In the genomic region with DNA sequence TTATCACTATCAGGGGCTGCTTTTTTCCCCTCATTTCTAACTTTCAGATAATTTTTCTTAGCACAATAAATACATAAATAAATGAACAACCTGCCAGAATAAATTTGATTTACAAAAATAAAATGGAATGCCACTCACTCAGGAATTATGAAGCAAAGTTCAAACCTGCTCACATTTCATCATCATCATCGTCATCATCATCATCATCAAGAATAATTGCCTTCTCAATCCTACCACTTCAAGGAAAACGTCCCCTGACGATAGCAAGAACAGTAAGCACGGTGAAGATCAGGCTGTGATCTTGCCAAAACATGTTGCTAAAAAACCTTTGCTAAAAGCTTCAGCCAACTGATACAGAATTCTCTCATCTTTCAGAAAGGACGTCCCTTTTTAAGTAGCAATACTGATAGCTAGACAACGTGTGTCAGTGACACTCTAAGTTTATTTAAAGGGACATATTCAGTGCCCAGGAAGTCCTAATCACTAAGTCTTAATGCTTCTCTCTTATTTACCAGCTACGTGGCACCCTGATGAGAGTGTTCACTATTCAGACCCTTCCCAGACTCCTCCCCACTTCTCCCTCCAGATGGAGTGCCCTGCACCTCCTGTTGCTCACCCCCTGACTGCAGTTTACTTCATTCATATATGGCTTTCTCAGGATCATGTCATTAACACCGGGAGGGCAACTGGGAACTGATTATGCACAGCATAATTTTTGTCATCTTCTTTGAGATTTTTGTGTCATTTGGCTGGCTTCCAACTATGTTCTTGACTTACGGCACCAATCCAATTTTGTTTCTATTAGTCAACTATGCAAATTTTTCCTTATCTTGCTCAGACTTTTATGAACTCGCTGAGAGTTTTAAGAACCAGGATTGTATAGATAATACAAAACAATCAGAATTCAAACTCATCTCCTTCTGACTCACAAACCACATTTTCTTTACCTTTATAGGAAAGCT, we compare ENCODE assay signal across 15 cellular contexts.
"Had no signal": no experiment of that assay in that cellular context is flagged by ENCODE, and none has a peak within 500 bp of the region (broad histone marks: within the 10 kb centered on the region; RNA-seq: fewer than 3 reads in every experiment).

No MANE protein-coding gene starts in this region.

- H3K9me3 ChIP-seq: colonic mucosa, heart right ventricle, left ventricle myocardium inferior, right atrium auricular region, tibial artery, vagina had no signal

- ATAC-seq: activated T-helper 17 cell treated with anti-CD3 and anti-CD28 coated beads, Interleukin-2, amount 50 U/mL, for 72 hours; heart right ventricle; stimulated activated effector memory CD8-positive, alpha-beta T cell treated with anti-CD3 and anti-CD28 coated beads, Interleukin-12 subunit alpha, Interleukin-12 subunit beta, amount 100 ng/mL, for 72 hours had no signal

- H3K27me3 Mint-ChIP-seq: activated CD4-positive, alpha-beta T cell treated with anti-CD3 and anti-CD28 coated beads, Interleukin-2, amount 10 ng/mL, durations not matched to agents 24 days and 14 days; activated T-helper 17 cell treated with anti-CD3 and anti-CD28 coated beads, Interleukin-2, amount 50 U/mL, for 72 hours had no signal

- H3K27ac ChIP-seq: colonic mucosa, heart right ventricle, left ventricle myocardium inferior, right atrium auricular region, tibial artery, vagina had no signal

- DNase-seq: activated CD4-positive, alpha-beta T cell treated with anti-CD3 and anti-CD28 coated beads, Interleukin-2, amount 10 ng/mL, durations not matched to agents 24 days and 14 days; activated naive CD4-positive, alpha-beta T cell treated with anti-CD3 and anti-CD28 coated beads for 36 hours; activated T-cell treated with anti-CD3 and anti-CD28 coated beads for 4 hours; colonic mucosa; effector CD4-positive, alpha-beta T cell; heart right ventricle; kidney; left ventricle myocardium inferior; small intestine; tibial artery had no signal

- H3K4me1 Mint-ChIP-seq: activated CD4-positive, alpha-beta T cell treated with anti-CD3 and anti-CD28 coated beads, Interleukin-2, amount 10 ng/mL, durations not matched to agents 24 days and 14 days; activated T-helper 17 cell treated with anti-CD3 and anti-CD28 coated beads, Interleukin-2, amount 50 U/mL, for 72 hours; stimulated activated effector memory CD8-positive, alpha-beta T cell treated with anti-CD3 and anti-CD28 coated beads, Interleukin-12 subunit alpha, Interleukin-12 subunit beta, amount 100 ng/mL, for 72 hours had no signal

- H3K27me3 ChIP-seq: colonic mucosa, heart right ventricle, right atrium auricular region, tibial artery, vagina had no signal

- H3K36me3 ChIP-seq: colonic mucosa, heart right ventricle, left ventricle myocardium inferior, right atrium auricular region, tibial artery, vagina had no signal

- FAIRE-seq: frontal cortex, kidney, small intestine had no signal

- H3K4me3 Mint-ChIP-seq: activated CD4-positive, alpha-beta T cell treated with anti-CD3 and anti-CD28 coated beads, Interleukin-2, amount 10 ng/mL, durations not matched to agents 24 days and 14 days; activated naive CD4-positive, alpha-beta T cell treated with anti-CD3 and anti-CD28 coated beads for 36 hours; activated T-helper 17 cell treated with anti-CD3 and anti-CD28 coated beads, Interleukin-2, amount 50 U/mL, for 72 hours; stimulated activated effector memory CD8-positive, alpha-beta T cell treated with anti-CD3 and anti-CD28 coated beads, Interleukin-12 subunit alpha, Interleukin-12 subunit beta, amount 100 ng/mL, for 72 hours had no signal

- H3K27ac Mint-ChIP-seq: activated CD4-positive, alpha-beta T cell treated with anti-CD3 and anti-CD28 coated beads, Interleukin-2, amount 10 ng/mL, durations not matched to agents 24 days and 14 days; activated naive CD4-positive, alpha-beta T cell treated with anti-CD3 and anti-CD28 coated beads for 36 hours; activated T-helper 17 cell treated with anti-CD3 and anti-CD28 coated beads, Interleukin-2, amount 50 U/mL, for 72 hours; stimulated activated effector memory CD8-positive, alpha-beta T cell treated with anti-CD3 and anti-CD28 coated beads, Interleukin-12 subunit alpha, Interleukin-12 subunit beta, amount 100 ng/mL, for 72 hours had no signal

- H3K4me1 ChIP-seq: colonic mucosa, heart right ventricle, left ventricle myocardium inferior, right atrium auricular region, tibial artery, vagina had no signal

- H3K4me3 ChIP-seq: colonic mucosa, heart right ventricle, left ventricle myocardium inferior, right atrium auricular region, tibial artery, vagina had no signal

- H3K36me3 Mint-ChIP-seq: stimulated activated effector memory CD8-positive, alpha-beta T cell treated with anti-CD3 and anti-CD28 coated beads, Interleukin-12 subunit alpha, Interleukin-12 subunit beta, amount 100 ng/mL, for 72 hours had no signal

- H3K9me3 Mint-ChIP-seq: activated CD4-positive, alpha-beta T cell treated with anti-CD3 and anti-CD28 coated beads, Interleukin-2, amount 10 ng/mL, durations not matched to agents 24 days and 14 days; activated naive CD4-positive, alpha-beta T cell treated with anti-CD3 and anti-CD28 coated beads for 36 hours; activated T-helper 17 cell treated with anti-CD3 and anti-CD28 coated beads, Interleukin-2, amount 50 U/mL, for 72 hours; stimulated activated effector memory CD8-positive, alpha-beta T cell treated with anti-CD3 and anti-CD28 coated beads, Interleukin-12 subunit alpha, Interleukin-12 subunit beta, amount 100 ng/mL, for 72 hours had no signal
